9 cellular contexts compared by ENCODE assay signal in the genomic region with DNA sequence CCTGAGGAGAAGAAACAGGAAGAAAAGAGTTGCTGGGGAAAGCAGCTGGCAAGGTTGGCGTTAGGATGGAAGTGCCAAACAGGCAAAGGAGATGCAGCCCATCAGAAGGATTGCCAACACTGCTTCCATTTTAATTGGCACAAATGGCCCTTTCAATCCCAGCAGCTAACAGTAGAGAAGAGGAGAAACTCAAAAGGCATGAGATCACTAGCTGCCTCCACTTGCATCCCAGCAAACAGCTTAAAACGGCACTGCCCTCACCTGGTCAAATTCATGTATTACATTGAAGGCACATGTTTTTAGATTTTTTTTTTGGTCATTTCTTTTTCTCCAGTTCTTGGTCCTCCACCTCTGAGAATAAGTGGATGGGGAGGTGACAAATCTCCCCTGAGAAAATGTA. TPM values are rescaled to one million over a fixed set of nuclear protein-coding genes. Genes with fewer than 3 reads are reported as not detected.
A peak's percentile ranks its signal among the peaks of the same experiment; 100 is the strongest.
DNase-seq lines count a peak whose midpoint lies in the region; ATAC-seq lines count a peak whose summit lies in the region.
"Had no signal": no experiment of that assay in that cellular context is flagged by ENCODE, and none has a peak within 500 bp of the region (broad histone marks: within the 10 kb centered on the region; RNA-seq: fewer than 3 reads in every experiment).

No MANE protein-coding gene starts in this region.

- peak; percentile 32 for DNase-seq in Daoy (ENCODE audit: low read depth)
- DNase-seq in HuH-7.5 (ENCODE audit: low spot score), result peak; percentile 49
- DNase-seq in RPMI7951 (ENCODE audit: low read depth), result peak; percentile 56
- DNase-seq in amniotic stem cell (lab: John Stamatoyannopoulos, UW), result peak; percentile 2
- peak; percentile 65 for DNase-seq in hepatic stellate cell (ENCODE audit: low spot score)
- DNase-seq in smooth muscle cell of the brain vasculature (ENCODE audit: low read depth, low spot score), result peak; percentile 15
- no peak for DNase-seq in ureter (ENCODE audit: low spot score)

- no peak for ATAC-seq in GM19452 (IDR thresholded peaks at IDR 0.05; ENCODE audit: unreplicated experiment)

RNA-seq across cellular contexts. Expression of gene CXCR3, which starts 34.1 kb away (rescaled TPM):
- total RNA-seq in Daoy (2014; rRNA removed; shearing (Covaris generic)), result not detected in 2 replicates
- total RNA-seq in RPMI7951 (2014; rRNA removed; shearing (Covaris generic)), result not detected in 2 replicates
- total RNA-seq in ureter, result 0.89 TPM
- total RNA-seq: temporal lobe had no signal
